ENCODE assay signal across 24 cellular contexts in genomic region chr13:61838568-61838967, GRCh38.
"Had no signal": no experiment of that assay in that cellular context is flagged by ENCODE, and none has a peak within 500 bp of the region (broad histone marks: within the 10 kb centered on the region; RNA-seq: fewer than 3 reads in every experiment).

No MANE protein-coding gene starts in this region.

- H3K27ac ChIP-seq: stomach, suprapubic skin, testis, thoracic aorta, thyroid gland, tibial artery, tibial nerve, transverse colon, upper lobe of left lung, upper lobe of right lung, uterus, vagina had no signal

- H3K36me3 ChIP-seq: stomach, suprapubic skin, thoracic aorta, thyroid gland, tibial artery, tibial nerve, transverse colon, upper lobe of left lung, upper lobe of right lung, uterus, vagina had no signal

- H3K4me1 ChIP-seq: stomach, suprapubic skin, testis, thyroid gland, tibial artery, tibial nerve, transverse colon, upper lobe of left lung, upper lobe of right lung, uterus, vagina had no signal

- H3K27me3 ChIP-seq: stomach, suprapubic skin, testis, thyroid gland, tibial artery, tibial nerve, transverse colon, upper lobe of left lung, upper lobe of right lung, uterus, vagina had no signal

- H3K4me3 ChIP-seq: stomach, suprapubic skin, testis, thoracic aorta, thyroid gland, tibial artery, tibial nerve, transverse colon, upper lobe of left lung, upper lobe of right lung, uterus, vagina had no signal

- DNase-seq: stimulated activated CD4-positive, alpha-beta T cell treated with anti-CD3 and anti-CD28 coated beads, Interleukin-2, amount 100 ng/mL, for 48 hours; stimulated activated CD4-positive, alpha-beta T cell treated with anti-CD3 and anti-CD28 coated beads, Interleukin-4, amount 100 ng/mL, for 1 hour; stimulated activated CD4-positive, alpha-beta T cell treated with anti-CD3 and anti-CD28 coated beads, Interleukin-4, amount 100 ng/mL, for 24 hours; stimulated activated CD4-positive, alpha-beta T cell treated with anti-CD3 and anti-CD28 coated beads, Interleukin-4, amount 100 ng/mL, for 4 hours; stimulated activated CD8-positive, alpha-beta memory T cell treated with anti-CD3 and anti-CD28 coated beads, Interleukin-4, amount 100 ng/mL, for 48 hours; stimulated activated naive B cell treated with anti-CD40 and anti-IgM and Interleukin-4, amounts not matched to agents 10 μg/mL and 1 μg/mL and 100 μg/mL, for 72 hours; stimulated activated naive CD4-positive, alpha-beta T cell; stimulated activated naive CD4-positive, alpha-beta T cell treated with Interleukin-2 at 50 U/mL for 16 hours; stimulated activated naive CD8-positive, alpha-beta T cell treated with anti-CD3 and anti-CD28 coated beads, Interleukin-15, amount 100 ng/mL, for 72 hours; stimulated activated naive CD8-positive, alpha-beta T cell treated with anti-CD3 and anti-CD28 coated beads, Interleukin-15, Interleukin-2, amounts not matched to agents 100 U/mL and 50 U/mL, for 24 hours; stomach; substantia nigra; testis; thyroid gland; tibial artery; transverse colon; trophoblast cell; upper lobe of left lung; upper lobe of right lung; uterus had no signal

- H3K9me3 ChIP-seq: stomach, suprapubic skin, testis, thoracic aorta, thyroid gland, tibial artery, tibial nerve, transverse colon, upper lobe of left lung, upper lobe of right lung, uterus, vagina had no signal
